Comparison of ENCODE assay signal across 9 cellular contexts in the genomic region with DNA sequence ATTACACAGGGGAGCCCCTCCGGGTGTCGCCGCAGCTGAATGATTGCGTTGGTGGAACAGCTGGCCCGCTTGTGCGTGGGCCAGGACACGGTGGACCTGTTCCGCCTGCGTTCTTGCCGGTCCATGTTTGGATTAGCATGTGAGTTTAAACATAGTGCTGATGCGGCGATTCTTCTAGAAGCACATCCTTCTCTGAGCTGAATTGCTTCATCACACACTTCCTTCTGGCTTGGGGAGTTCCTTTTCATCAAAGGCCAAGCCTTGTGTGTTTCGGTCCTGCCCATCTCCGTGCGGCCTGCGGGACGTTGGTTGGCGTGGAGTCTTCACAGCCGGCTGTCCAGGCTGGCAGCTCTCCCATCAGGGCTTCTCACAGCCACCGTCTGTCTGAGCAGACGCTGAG. TPM values are rescaled to one million over a fixed set of nuclear protein-coding genes. Genes with fewer than 3 reads are reported as not detected.
A peak's percentile ranks its signal among the peaks of the same experiment; 100 is the strongest.
DNase-seq lines count a peak whose midpoint lies in the region; ATAC-seq, FAIRE-seq and TF ChIP-seq lines count a peak whose summit lies in the region.
"Had no signal": no experiment of that assay in that cellular context is flagged by ENCODE, and none has a peak within 500 bp of the region (broad histone marks: within the 10 kb centered on the region; RNA-seq: fewer than 3 reads in every experiment).

No MANE protein-coding gene starts in this region.

- FAIRE-seq in GM18507 (lab: Jason Lieb, UNC): peak; percentile 18

- intact Hi-C loops in mammary epithelial cell (cut with micrococcal nuclease): loop anchor here (10.0 kb wide), 1 partner anchor 118 kb away; no protein-coding TSS in a partner anchor

- H3K36me3 ChIP-seq in mammary epithelial cell (ENCODE audit: insufficient read depth, low read length): no peaks in the 10 kb centered on the region

- peak overlapping the region; percentile 44 for H3K4me2 ChIP-seq in mammary epithelial cell (ENCODE audit: insufficient read depth, low read depth, low read length)

- ATAC-seq in HG02759 (IDR thresholded peaks at IDR 0.05; ENCODE audit: unreplicated experiment) (no peak), GM19035 (IDR thresholded peaks at IDR 0.05; ENCODE audit: unreplicated experiment) (no peak)

- dilution Hi-C loops in mammary epithelial cell (cut with HindIII; ENCODE audit: low sequenced_read_pairs): no loop called here

- 16% methylated on average over 18 of the region's 21 CpGs for WGBS in mammary epithelial cell (ENCODE audit: low coverage, missing lambda C conversion rate)

- H4K20me1 ChIP-seq in mammary epithelial cell (ENCODE audit: insufficient read depth, low read length): no peaks in the 10 kb centered on the region

- no peaks in the 10 kb centered on the region for H3K79me2 ChIP-seq in mammary epithelial cell (ENCODE audit: insufficient read depth, low read length)

- H3K27ac ChIP-seq in mammary epithelial cell (ENCODE audit: insufficient read depth, low read depth, low read length) (no peak overlapping the region), substantia nigra (ENCODE audit: low read depth, low read length, poor library complexity, severe bottlenecking) (no peak overlapping the region)

- CTCF ChIA-PET in mammary epithelial cell (lab: Charles Lee; ENCODE audit: low non-redundant PET): interaction anchor here (0.6 kb wide), 1 partner anchor 85 kb away, joined by 3 read pairs; no protein-coding TSS in a partner anchor

- no peak overlapping the region for H3K4me3 ChIP-seq in mammary epithelial cell (replicated peaks in 1 of 3; ENCODE audit: insufficient read depth in 1 of 3, low read depth in 2 of 3, low read length in 3 of 3)

- H3K9ac ChIP-seq in mammary epithelial cell (ENCODE audit: insufficient read depth, low read length): no peak overlapping the region

- in situ Hi-C loops in mammary epithelial cell (cut with MboI; ENCODE audit: low sequenced_read_pairs in 2 of 2): no loop called here

- no TSS peak for BruUV-seq in mammary epithelial cell (replicated peaks; lab: Mats Ljungman, UMichigan)

- H3K4me1 ChIP-seq in mammary epithelial cell (ENCODE audit: insufficient read depth, low read length): peaks cover 4% of the 10 kb centered on the region

- no peak for TF ChIP-seq CTCF in mammary epithelial cell (conservative IDR thresholded peaks at IDR 0.05 in 1 of 2, IDR thresholded peaks at IDR 0.05 in 1 of 2; ENCODE audit: extremely low read depth in 1 of 2, insufficient read depth in 1 of 2, low read depth in 1 of 2, low read length in 2 of 2)

- DNase-seq in GM18507 (ENCODE audit: extremely low spot score, insufficient read length, low read depth) (no peak), mammary epithelial cell (peak; percentile 21), left kidney (ENCODE audit: low read depth, low spot score) (peak; percentile 28), substantia nigra (lab: John Stamatoyannopoulos, UW) (peak in 47 of 49 donors; percentile 11 to 84 (median 59)), HK-2 (ENCODE audit: unreplicated experiment) (no peak)
- no peak for DNase-seq in effector CD8-positive, alpha-beta T cell (lab: John Stamatoyannopoulos, UW)
- DNase-seq: SHP77 had no signal

- peak overlapping the region; percentile 80 for H2AFZ ChIP-seq in mammary epithelial cell (ENCODE audit: low read depth, low read length)

- H3K27me3 ChIP-seq in mammary epithelial cell (ENCODE audit: insufficient read depth, low read length): no peaks in the 10 kb centered on the region

- H3K9me3 ChIP-seq in mammary epithelial cell (replicated peaks; ENCODE audit: insufficient read depth, low read length): no peaks in the 10 kb centered on the region

RNA-seq across cellular contexts. Expression of gene SLC29A4, which starts 45.5 kb away (rescaled TPM):
- total RNA-seq in mammary epithelial cell: 1 to 10 TPM; 4.7 to 4.8 TPM
- polyA plus RNA-seq in mammary epithelial cell: 0.59 TPM
- not detected for polyA minus RNA-seq in mammary epithelial cell

RNA-seq across cellular contexts. Expression of gene WIPI2, which starts 47.3 kb away (rescaled TPM):
- 10 to 100 TPM; 56.8 to 66.0 TPM for total RNA-seq in mammary epithelial cell
- 57.2 TPM for polyA plus RNA-seq in mammary epithelial cell
- 24.6 TPM for polyA minus RNA-seq in mammary epithelial cell

Comparison
In these comparisons a context has a peak if more than half of its experiments do, and no peak if none do; other contexts are left out.
1. DNase-seq: peak in mammary epithelial cell (single experiment), left kidney (single experiment) and substantia nigra (47 of 49); none in GM18507 (single experiment), effector CD8-positive, alpha-beta T cell (single experiment) and HK-2 (single experiment).